ENCODE assay signal across 35 cellular contexts in genomic region chr3:81022339-81022738, GRCh38.
"Had no signal": no experiment of that assay in that cellular context is flagged by ENCODE, and none has a peak within 500 bp of the region (broad histone marks: within the 10 kb centered on the region; RNA-seq: fewer than 3 reads in every experiment).

No MANE protein-coding gene starts in this region.

- H3K27me3 ChIP-seq: MG63 had no signal

- H3K36me3 ChIP-seq: MG63 had no signal

- H3K9me3 ChIP-seq: MG63 had no signal

- H3K4me3 ChIP-seq: MG63 had no signal

- DNase-seq: Karpas-422, Kasumi-1, MG63, MM.1S, MV-4-11, NCI-H1048, NCI-H1092, NCI-H1092 treated with DMSO at 0.1 percent for 48 hours, NCI-H1105, NCI-H1105 treated with DMSO at 0.1 percent for 48 hours, NCI-H1417, NCI-H1417 treated with DMSO at 0.1 percent for 48 hours, NCI-H1436, NCI-H1436 treated with DMSO at 0.1 percent for 48 hours, NCI-H146, NCI-H1694, NCI-H1694 treated with DMSO at 0.1 percent for 48 hours, NCI-H187, NCI-H187 treated with DMSO at 0.1 percent for 48 hours, NCI-H1930, NCI-H2029, NCI-H2029 treated with DMSO at 0.1 percent for 48 hours, NCI-H2081, NCI-H2081 treated with DMSO at 0.1 percent for 48 hours, NCI-H2107, NCI-H2171, NCI-H2171 treated with DMSO at 0.1 percent for 48 hours, NCI-H2227 treated with DMSO at 0.1 percent for 48 hours, NCI-H226, NCI-H345, NCI-H446, NCI-H446 treated with DMSO at 0.1 percent for 48 hours, NCI-H510A, NCI-H510A treated with DMSO at 0.1 percent for 48 hours, NCI-H524 had no signal
